In genomic region chr1:22234631-22235030, GRCh38 we compare ENCODE assay signal across 24 cellular contexts.
"Had no signal": no experiment of that assay in that cellular context is flagged by ENCODE, and none has a peak within 500 bp of the region (broad histone marks: within the 10 kb centered on the region; RNA-seq: fewer than 3 reads in every experiment).

No MANE protein-coding gene starts in this region.

- H3K4me3 Mint-ChIP-seq: endodermal cell; memory B cell; naive B cell; nephron; stimulated activated memory B cell treated with anti-CD40 and anti-IgM and Interleukin-4, amounts not matched to agents 10 μg/mL and 1 μg/mL and 100 μg/mL, for 72 hours; stimulated activated naive CD8-positive, alpha-beta T cell treated with anti-CD3 and anti-CD28 coated beads, Interleukin-15, Interleukin-2, amounts not matched to agents 100 ng/mL and 50 ng/mL, for 24 hours had no signal

- H3K4me1 ChIP-seq: heart left ventricle, left lung, psoas muscle, spleen, tibial nerve had no signal

- H3K27me3 ChIP-seq: vagina had no signal

- H3K36me3 Mint-ChIP-seq: memory B cell; naive B cell; stimulated activated memory B cell treated with anti-CD40 and anti-IgM and Interleukin-4, amounts not matched to agents 10 μg/mL and 1 μg/mL and 100 μg/mL, for 72 hours had no signal

- H3K27ac ChIP-seq: coronary artery, heart left ventricle, left lung, lower lobe of right lung, psoas muscle, spleen, tibial nerve, upper lobe of right lung had no signal

- H3K36me3 ChIP-seq: heart left ventricle, left lung, lower lobe of right lung, spleen, tibial nerve, upper lobe of right lung, vagina had no signal

- H3K9me3 Mint-ChIP-seq: endodermal cell; nephron; stimulated activated naive CD8-positive, alpha-beta T cell treated with anti-CD3 and anti-CD28 coated beads, Interleukin-15, Interleukin-2, amounts not matched to agents 100 ng/mL and 50 ng/mL, for 24 hours had no signal

- ATAC-seq: heart left ventricle; left lung; lower lobe of right lung; psoas muscle; sciatic nerve; stimulated activated memory B cell treated with anti-CD40 and anti-IgM and Interleukin-4, amounts not matched to agents 10 μg/mL and 1 μg/mL and 100 μg/mL, for 72 hours; upper lobe of right lung had no signal

- FAIRE-seq: endothelial cell of umbilical vein, frontal cortex, islet of Langerhans had no signal

- H3K9me3 ChIP-seq: heart left ventricle, left lung, lower lobe of right lung, psoas muscle, spleen, tibial nerve, upper lobe of right lung, vagina had no signal

- H3K27ac Mint-ChIP-seq: endodermal cell; memory B cell; stimulated activated memory B cell treated with anti-CD40 and anti-IgM and Interleukin-4, amounts not matched to agents 10 μg/mL and 1 μg/mL and 100 μg/mL, for 72 hours; stimulated activated naive CD8-positive, alpha-beta T cell treated with anti-CD3 and anti-CD28 coated beads, Interleukin-15, Interleukin-2, amounts not matched to agents 100 ng/mL and 50 ng/mL, for 24 hours had no signal

- H3K4me3 ChIP-seq: coronary artery, heart left ventricle, left lung, lower lobe of right lung, psoas muscle, spleen, tibial nerve, upper lobe of right lung, vagina had no signal

- H3K4me1 Mint-ChIP-seq: memory B cell; stimulated activated memory B cell treated with anti-CD40 and anti-IgM and Interleukin-4, amounts not matched to agents 10 μg/mL and 1 μg/mL and 100 μg/mL, for 72 hours had no signal

- DNase-seq: effector CD4-positive, alpha-beta T cell; endodermal cell; hippocampal formation; left lung; lower lobe of right lung; naive B cell; spleen; stimulated activated CD4-positive, alpha-beta T cell treated with anti-CD3 and anti-CD28 coated beads, Interleukin-15, amount 100 ng/mL, for 24 hours; stimulated activated CD4-positive, alpha-beta T cell treated with anti-CD3 and anti-CD28 coated beads, Interleukin-1b, Interleukin-23, amount 100 ng/mL, for 48 hours; stimulated activated CD4-positive, alpha-beta T cell treated with anti-CD3 and anti-CD28 coated beads, Interleukin-4, amount 100 ng/mL, for 24 hours; upper lobe of right lung had no signal
